14 cellular contexts compared by ENCODE assay signal in genomic region chr14:21026988-21027315, GRCh38. TPM values are rescaled to one million over a fixed set of nuclear protein-coding genes. Genes with fewer than 3 reads are reported as not detected.
DNase-seq lines count a peak whose midpoint lies in the region; ATAC-seq and TF ChIP-seq lines count a peak whose summit lies in the region.
"Had no signal": no experiment of that assay in that cellular context is flagged by ENCODE, and none has a peak within 500 bp of the region (broad histone marks: within the 10 kb centered on the region; RNA-seq: fewer than 3 reads in every experiment).

No MANE protein-coding gene starts in this region.

- H3K4me3 ChIP-seq in breast epithelium = peak overlapping the region in 1 of 3 donors; percentile 92
- H3K4me3 ChIP-seq in mammary epithelial cell (replicated peaks in 1 of 3; ENCODE audit: insufficient read depth in 1 of 3, low read depth in 2 of 3, low read length in 3 of 3) = no peak overlapping the region
- H3K4me3 ChIP-seq in left ventricle myocardium inferior = no peak overlapping the region
- H3K4me3 ChIP-seq in urinary bladder (ENCODE audit: low read depth, low read length) = no peak overlapping the region

- CTCF ChIA-PET in mammary epithelial cell (lab: Charles Lee; ENCODE audit: low non-redundant PET) = no interaction called here

- no peak overlapping the region for H3K4me2 ChIP-seq in mammary epithelial cell (ENCODE audit: insufficient read depth, low read depth, low read length)

- in situ Hi-C loops in mammary epithelial cell (cut with MboI; ENCODE audit: low sequenced_read_pairs in 2 of 2) = no loop called here
- in situ Hi-C loops in G401 (cut with HindIII; ENCODE audit: low sequenced_read_pairs) = no loop called here

- H2AFZ ChIP-seq in mammary epithelial cell (ENCODE audit: low read depth, low read length) = no peak overlapping the region

- peak overlapping the region; percentile 95 to 97 for H3K27ac ChIP-seq in breast epithelium
- H3K27ac ChIP-seq in mammary epithelial cell (ENCODE audit: insufficient read depth, low read depth, low read length) = no peak overlapping the region
- peak overlapping the region; percentile 99 for H3K27ac ChIP-seq in left ventricle myocardium inferior (replicated peaks)
- peak overlapping the region; percentile 78 for H3K27ac ChIP-seq in urinary bladder (ENCODE audit: low read depth)

- TF ChIP-seq POLR2A in breast epithelium (IDR thresholded peaks at IDR 0.05) = no peak

- H4K20me1 ChIP-seq in mammary epithelial cell (ENCODE audit: insufficient read depth, low read length) = no peaks in the 10 kb centered on the region

- TF ChIP-seq CTCF in breast epithelium (IDR thresholded peaks at IDR 0.05) (no peak), mammary epithelial cell (conservative IDR thresholded peaks at IDR 0.05 in 1 of 2, IDR thresholded peaks at IDR 0.05 in 1 of 2; ENCODE audit: extremely low read depth in 1 of 2, insufficient read depth in 1 of 2, low read depth in 1 of 2, low read length in 2 of 2) (no peak), left ventricle myocardium inferior (IDR thresholded peaks at IDR 0.05; ENCODE audit: borderline replicate concordance) (no peak), omental fat pad (IDR thresholded peaks at IDR 0.05) (no peak)

- H3K9ac ChIP-seq in mammary epithelial cell (ENCODE audit: insufficient read depth, low read length) = no peak overlapping the region

- 16% methylated on average over 3 of the region's 3 CpGs for WGBS in mammary epithelial cell (ENCODE audit: low coverage, missing lambda C conversion rate)
- 32% methylated on average over 3 of the region's 3 CpGs for WGBS in urinary bladder

- dilution Hi-C loops in mammary epithelial cell (cut with HindIII; ENCODE audit: low sequenced_read_pairs) = no loop called here

- BruUV-seq in mammary epithelial cell (replicated peaks; lab: Mats Ljungman, UMichigan) = no TSS peak

- H3K4me1 ChIP-seq in breast epithelium (peaks cover 5 to 9% of the 10 kb centered on the region in 2 donors), mammary epithelial cell (ENCODE audit: insufficient read depth, low read length) (peaks cover 9% of the 10 kb centered on the region), left ventricle myocardium inferior (peaks cover 50% of the 10 kb centered on the region), urinary bladder (ENCODE audit: insufficient read depth) (no peaks in the 10 kb centered on the region)

- H3K9me3 ChIP-seq in breast epithelium (no peaks in the 10 kb centered on the region), mammary epithelial cell (replicated peaks; ENCODE audit: insufficient read depth, low read length) (no peaks in the 10 kb centered on the region), left ventricle myocardium inferior (replicated peaks) (no peaks in the 10 kb centered on the region)

- no peaks in the 10 kb centered on the region for H3K79me2 ChIP-seq in mammary epithelial cell (ENCODE audit: insufficient read depth, low read length)

- DNase-seq in breast epithelium (ENCODE audit: low spot score in 2 of 2) (no peak), mammary epithelial cell (no peak), left ventricle myocardium inferior (no peak), omental fat pad (ENCODE audit: low spot score) (no peak), SW480 (ENCODE audit: low spot score) (no peak), RPMI8226 (no peak), G401 (ENCODE audit: low spot score) (no peak)
- DNase-seq: DMS53, NCI-H2171 had no signal

- H3K27me3 ChIP-seq in breast epithelium = no peaks in the 10 kb centered on the region
- peaks cover 17% of the 10 kb centered on the region for H3K27me3 ChIP-seq in mammary epithelial cell (ENCODE audit: insufficient read depth, low read length)
- no peaks in the 10 kb centered on the region for H3K27me3 ChIP-seq in left ventricle myocardium inferior (ENCODE audit: low read depth)

- ATAC-seq in omental fat pad (ENCODE audit: low FRiP score) = peak; percentile 31
- ATAC-seq: stimulated activated effector memory CD8-positive, alpha-beta T cell treated with anti-CD3 and anti-CD28 coated beads, Interleukin-12 subunit alpha, Interleukin-12 subunit beta, amount 100 ng/mL, for 72 hours had no signal

- no peaks in the 10 kb centered on the region for H3K36me3 ChIP-seq in breast epithelium
- H3K36me3 ChIP-seq in mammary epithelial cell (ENCODE audit: insufficient read depth, low read length) = no peaks in the 10 kb centered on the region
- H3K36me3 ChIP-seq in left ventricle myocardium inferior = peaks cover 3% of the 10 kb centered on the region
- H3K36me3 ChIP-seq in urinary bladder (ENCODE audit: insufficient read depth) = no peaks in the 10 kb centered on the region

- intact Hi-C loops in breast epithelium (cut with DNase I; ENCODE audit: low total_unique reads) = no loop called here
- intact Hi-C loops in mammary epithelial cell (cut with micrococcal nuclease) = no loop called here
- intact Hi-C loops in left ventricle myocardium inferior (cut with micrococcal nuclease) = no loop called here

RNA-seq across cellular contexts. Expression of gene NDRG2, which starts 2.1 kb away (rescaled TPM):
- total RNA-seq in breast epithelium (100 to 1,000 TPM; 251 to 693 (median 258) TPM), mammary epithelial cell (1 to 10 TPM; 3.0 to 8.2 TPM), left ventricle myocardium inferior (346 TPM), omental fat pad (100 to 1,000 TPM; 169 to 444 (median 218) TPM), urinary bladder (84.5 TPM)
- polyA plus RNA-seq in mammary epithelial cell (4.0 TPM), urinary bladder (272 TPM)
- 5.5 TPM for polyA minus RNA-seq in mammary epithelial cell
- 28.6 and 40.4 TPM in 2 replicates for total RNA-seq in G401 (2014; rRNA removed; shearing (Covaris generic))
- total RNA-seq: OCI-LY7 had no signal

RNA-seq across cellular contexts. Expression of gene TPPP2, which starts 3.1 kb away (rescaled TPM):
- total RNA-seq in breast epithelium = under 1 TPM in 1 of 3 donors, not detected in 2; 0.15 TPM
- total RNA-seq in mammary epithelial cell = not detected
- polyA plus RNA-seq in mammary epithelial cell = not detected
- not detected for polyA minus RNA-seq in mammary epithelial cell
- 1.6 TPM for total RNA-seq in left ventricle myocardium inferior
- not detected for total RNA-seq in omental fat pad
- total RNA-seq in urinary bladder = not detected
- not detected for polyA plus RNA-seq in urinary bladder
- total RNA-seq in G401 (2014; rRNA removed; shearing (Covaris generic)) = not detected in 2 replicates
- total RNA-seq: LHCN-M2, OCI-LY7 had no signal
- polyA plus RNA-seq: neural cell had no signal

RNA-seq across cellular contexts. Expression of gene RNASE13, which starts 7.7 kb away (rescaled TPM):
- total RNA-seq in breast epithelium = not detected
- not detected for total RNA-seq in mammary epithelial cell
- not detected for polyA plus RNA-seq in mammary epithelial cell
- not detected for polyA minus RNA-seq in mammary epithelial cell
- not detected for total RNA-seq in left ventricle myocardium inferior
- total RNA-seq in omental fat pad = not detected
- not detected for total RNA-seq in urinary bladder
- polyA plus RNA-seq in urinary bladder = not detected
- total RNA-seq in G401 (2014; rRNA removed; shearing (Covaris generic)) = not detected in 2 replicates
- total RNA-seq: LHCN-M2, OCI-LY7 had no signal
- polyA plus RNA-seq: neural cell had no signal

RNA-seq across cellular contexts. Expression of gene RNASE7, which starts 15.2 kb away (rescaled TPM):
- total RNA-seq in breast epithelium (1 to 10 TPM in 2 of 3 donors, not detected in 1; 1.6 to 3.1 TPM), mammary epithelial cell (10 to 100 TPM; 33.3 to 43.0 TPM), left ventricle myocardium inferior (not detected), omental fat pad (not detected), urinary bladder (not detected)
- polyA plus RNA-seq in mammary epithelial cell (30.9 TPM), urinary bladder (0.06 TPM)
- 28.5 TPM for polyA minus RNA-seq in mammary epithelial cell
- total RNA-seq in G401 (2014; rRNA removed; shearing (Covaris generic)) = not detected in 2 replicates
- total RNA-seq: LHCN-M2, OCI-LY7 had no signal
- polyA plus RNA-seq: neural cell had no signal

RNA-seq across cellular contexts. Expression of gene SLC39A2, which starts 27.9 kb away (rescaled TPM):
- total RNA-seq in breast epithelium (under 1 TPM in 1 of 3 donors, not detected in 2; 0.59 TPM), mammary epithelial cell (not detected), left ventricle myocardium inferior (not detected), omental fat pad (not detected), urinary bladder (1.2 TPM)
- polyA plus RNA-seq in mammary epithelial cell (0.11 TPM), urinary bladder (0.47 TPM)
- not detected for polyA minus RNA-seq in mammary epithelial cell
- total RNA-seq in G401 (2014; rRNA removed; shearing (Covaris generic)) = not detected in 2 replicates
- total RNA-seq: LHCN-M2 had no signal
- polyA plus RNA-seq: neural cell had no signal
